Comparison of ENCODE assay signal across 27 cellular contexts in the genomic region with DNA sequence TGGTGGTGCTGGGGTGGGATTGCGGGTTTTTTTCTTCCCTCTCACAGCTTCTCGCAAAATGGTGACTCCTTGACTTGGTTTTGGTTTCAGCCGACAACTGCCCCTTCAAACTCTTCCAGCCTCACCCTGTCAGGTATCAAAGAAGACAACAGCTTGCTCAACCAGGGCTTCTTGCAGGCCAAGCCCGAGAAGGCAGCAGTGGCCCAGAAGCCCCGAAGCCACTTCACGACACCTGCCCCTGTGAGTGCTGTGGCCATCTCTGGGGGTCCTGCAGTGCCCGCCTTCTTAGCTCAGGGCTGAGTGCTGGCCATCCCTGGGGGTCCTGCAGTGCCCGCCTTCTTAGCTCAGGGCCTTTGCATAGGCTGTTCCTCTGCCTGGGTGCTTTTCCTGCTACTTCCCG. TPM values are rescaled to one million over a fixed set of nuclear protein-coding genes. Genes with fewer than 3 reads are reported as not detected.
DNase-seq lines count a peak whose midpoint lies in the region; ATAC-seq, FAIRE-seq and TF ChIP-seq lines count a peak whose summit lies in the region.
"Had no signal": no experiment of that assay in that cellular context is flagged by ENCODE, and none has a peak within 500 bp of the region (broad histone marks: within the 10 kb centered on the region; RNA-seq: fewer than 3 reads in every experiment).

No MANE protein-coding gene starts in this region.

- intact Hi-C loops in HepG2 (cut with micrococcal nuclease; ENCODE audit: unreplicated experiment) (no loop called here), right lobe of liver (cut with DNase I) (no loop called here), colonic mucosa (cut with DNase I) (no loop called here)

- H2AFZ ChIP-seq in HepG2 (ENCODE audit: low read length) = no peak overlapping the region
- H2AFZ ChIP-seq: GM23338 had no signal

- H3K79me2 ChIP-seq in HepG2 (ENCODE audit: insufficient read depth, low read length) = no peaks in the 10 kb centered on the region

- TF ChIP-seq POLR2A in HepG2 (IDR thresholded peaks at IDR 0.05; ENCODE audit: insufficient read depth in 1 of 2, low read depth in 2 of 2, low read length in 2 of 2) (no peak), right lobe of liver (IDR thresholded peaks at IDR 0.05) (no peak)

- POLR2A ChIA-PET in HepG2 (lab: Yijun Ruan, JAX) = interaction anchor here (0.5 kb wide), 1 partner anchor 196 kb away, joined by 3 read pairs; no protein-coding TSS in a partner anchor

- no TSS peak for BruUV-seq in HepG2 (replicated peaks; lab: Mats Ljungman, UMichigan)

- H3K9me3 ChIP-seq in HepG2 (ENCODE audit: low read length) (no peaks in the 10 kb centered on the region), right lobe of liver (no peaks in the 10 kb centered on the region), colonic mucosa (no peaks in the 10 kb centered on the region)
- H3K9me3 ChIP-seq: A549, BE2C had no signal

- in situ Hi-C loops in HepG2 (cut with HindIII; ENCODE audit: extremely low pct_ligation_motif_present, low pct_unique_long_range_greater_than_20kb) = no loop called here

- no peak overlapping the region for H3K4me3 ChIP-seq in HepG2 (replicated peaks in 1 of 3; ENCODE audit: insufficient read depth in 1 of 3, low read depth in 2 of 3, low read length in 3 of 3)
- no peak overlapping the region for H3K4me3 ChIP-seq in right lobe of liver
- H3K4me3 ChIP-seq in colonic mucosa = no peak overlapping the region
- H3K4me3 ChIP-seq: A549; BLaER1 treated with 17β-estradiol and CSF1 and Interleukin-3, amounts not matched to agents 10 nM and 100 nM; GM12878; GM23338 had no signal

- CTCF ChIA-PET in HepG2 (lab: Yijun Ruan, JAX; ENCODE audit: low intra/inter-chr PET ratio, low total read pairs) = no interaction called here

- H4K20me1 ChIP-seq in HepG2 (ENCODE audit: insufficient read depth, low read length) = no peaks in the 10 kb centered on the region

- H3K36me3 Mint-ChIP-seq in central memory CD8-positive, alpha-beta T cell (ENCODE audit: insufficient read depth) = peaks cover 2% of the 10 kb centered on the region
- H3K36me3 Mint-ChIP-seq: CD4-positive, alpha-beta memory T cell had no signal

- H3K27ac ChIP-seq in HepG2 (ENCODE audit: extremely low read length, insufficient read depth, low read length) (no peak overlapping the region), right lobe of liver (no peak overlapping the region), colonic mucosa (no peak overlapping the region)
- H3K27ac ChIP-seq: A549; BLaER1 treated with 17β-estradiol and CSF1 and Interleukin-3, amounts not matched to agents 10 nM and 100 nM had no signal

- no peaks in the 10 kb centered on the region for H3K27me3 ChIP-seq in HepG2 (ENCODE audit: control insufficient read depth in 1 of 2, insufficient read depth in 2 of 2, low read length in 2 of 2)
- no peaks in the 10 kb centered on the region for H3K27me3 ChIP-seq in right lobe of liver
- H3K27me3 ChIP-seq in colonic mucosa = no peaks in the 10 kb centered on the region
- H3K27me3 ChIP-seq: BE2C; BLaER1 treated with 17β-estradiol and CSF1 and Interleukin-3, amounts not matched to agents 10 nM and 100 nM had no signal

- ATAC-seq in HepG2 = no peak
- ATAC-seq in right lobe of liver = no peak
- ATAC-seq in central memory CD8-positive, alpha-beta T cell (replicated peaks; ENCODE audit: extremely low read depth, poor library complexity, severe bottlenecking) = no peak
- ATAC-seq in GM21576 (IDR thresholded peaks at IDR 0.05; ENCODE audit: unreplicated experiment) = no peak
- ATAC-seq: A549, GM12878, GM23338, HCT116 had no signal

- no peaks in the 10 kb centered on the region for H3K9me3 Mint-ChIP-seq in central memory CD8-positive, alpha-beta T cell
- H3K9me3 Mint-ChIP-seq: GM23338, H9, HFFc6 had no signal

- H3K4me1 ChIP-seq in HepG2 (ENCODE audit: insufficient read depth, low read length) = no peaks in the 10 kb centered on the region
- no peaks in the 10 kb centered on the region for H3K4me1 ChIP-seq in right lobe of liver
- no peaks in the 10 kb centered on the region for H3K4me1 ChIP-seq in colonic mucosa
- H3K4me1 ChIP-seq: A549, BE2C had no signal

- H3K36me3 ChIP-seq in HepG2 (replicated peaks in 1 of 2; ENCODE audit: control insufficient read depth in 1 of 2, insufficient read depth in 2 of 2, low read length in 2 of 2) (peaks cover 20 to 29% of the 10 kb centered on the region in 2 experiments; a peak in 4 of 5 replicates), right lobe of liver (no peaks in the 10 kb centered on the region), colonic mucosa (no peaks in the 10 kb centered on the region)

- no peak overlapping the region for H3K4me3 Mint-ChIP-seq in central memory CD8-positive, alpha-beta T cell
- H3K4me3 Mint-ChIP-seq: CD14-positive monocyte; CD4-positive, alpha-beta memory T cell; GM23338; H9; HFFc6 had no signal

- H3K27me3 Mint-ChIP-seq in central memory CD8-positive, alpha-beta T cell = no peaks in the 10 kb centered on the region
- H3K27me3 Mint-ChIP-seq: CD4-positive, alpha-beta memory T cell had no signal

- no peak for TF ChIP-seq CTCF in HepG2 (CRISPR knock-in tag; IDR thresholded peaks at IDR 0.05)
- no peak for TF ChIP-seq CTCF in right lobe of liver (IDR thresholded peaks at IDR 0.05)
- no peak for TF ChIP-seq CTCF in colonic mucosa (IDR thresholded peaks at IDR 0.05)

- no peak for FAIRE-seq in HepG2 (lab: Jason Lieb, UNC)
- peak; percentile 46 for FAIRE-seq in HTR-8/SVneo (lab: Jason Lieb, UNC)
- FAIRE-seq: A549, G401.6, GM12878, GM19239 had no signal

- H3K9ac ChIP-seq in HepG2 (ENCODE audit: insufficient read depth, low read depth, low read length) = no peak overlapping the region
- H3K9ac ChIP-seq in colonic mucosa (ENCODE audit: low read depth in 2 of 2, low read length in 2 of 2) = no peak overlapping the region
- H3K9ac ChIP-seq: BLaER1 treated with 17β-estradiol and CSF1 and Interleukin-3, amounts not matched to agents 10 nM and 100 nM had no signal

- TF ChIP-seq EP300 in HepG2 (IDR thresholded peaks at IDR 0.05; ENCODE audit: low read depth in 2 of 2, low read length in 2 of 2) = no peak
- TF ChIP-seq EP300 in HepG2 (CRISPR knock-in tag; IDR thresholded peaks at IDR 0.05; ENCODE audit: borderline replicate concordance) = no peak

- DNase-seq in HepG2 (ENCODE audit: low spot score) = no peak
- no peak for DNase-seq in right lobe of liver
- DNase-seq in HTR-8/SVneo (ENCODE audit: insufficient read length, low spot score) = no peak
- no peak for DNase-seq in central memory CD8-positive, alpha-beta T cell (ENCODE audit: low spot score in 2 of 2)
- no peak for DNase-seq in colonic mucosa
- no peak for DNase-seq in GM03348 (ENCODE audit: low spot score)
- DNase-seq: 8988T; ACHN; AML-193; BE2C; Calu3; CD4-positive, alpha-beta memory T cell; COR-L47; DMS153; DND-41; H9; HFFc6 had no signal

- no peak for TF ChIP-seq RAD21 in HepG2 (CRISPR knock-in tag; IDR thresholded peaks at IDR 0.05)

- H3K27ac Mint-ChIP-seq in central memory CD8-positive, alpha-beta T cell (ENCODE audit: low read depth) = peak overlapping the region; percentile 70
- H3K27ac Mint-ChIP-seq: GM23338, H9, HFFc6 had no signal

- WGBS in HepG2 (ENCODE audit: low lambda C conversion rate) = 97% methylated on average over 9 of the region's 9 CpGs
- 77% methylated on average over 5 of the region's 9 CpGs for WGBS in right lobe of liver (ENCODE audit: insufficient coverage, low coverage, low lambda C conversion rate, missing lambda C conversion rate)

- no peaks in the 10 kb centered on the region for H3K4me1 Mint-ChIP-seq in central memory CD8-positive, alpha-beta T cell
- H3K4me1 Mint-ChIP-seq: CD14-positive monocyte, GM23338, H9 had no signal

- no peak overlapping the region for H3K4me2 ChIP-seq in HepG2 (ENCODE audit: low read depth, low read length)
- H3K4me2 ChIP-seq: A549; BLaER1 treated with 17β-estradiol and CSF1 and Interleukin-3, amounts not matched to agents 10 nM and 100 nM; GM23338 had no signal

RNA-seq across cellular contexts. Expression of a gene that starts 11.8 kb away (rescaled TPM):
- total RNA-seq in HepG2 (2016; rRNA removed; fragmentation: Illumina TruSeq; extraction: Trizol) (not detected in 2 replicates), right lobe of liver (not detected), colonic mucosa (not detected)
- not detected in 2 replicates for total RNA-seq in HepG2 (2016; cell fraction: cytosol; rRNA removed; fragmentation: Illumina TruSeq; extraction: Trizol; ENCODE audit: low read depth)
- not detected in 2 replicates for total RNA-seq in HepG2 (2016; cell fraction: insoluble cytoplasmic fraction; rRNA removed; fragmentation: Illumina TruSeq; extraction: Trizol)
- not detected in 2 replicates for total RNA-seq in HepG2 (2016; cell fraction: membrane; rRNA removed; fragmentation: Illumina TruSeq; extraction: Trizol)
- total RNA-seq in HepG2 (2016; cell fraction: nucleus; rRNA removed; fragmentation: Illumina TruSeq; extraction: Trizol) = not detected in 2 replicates
- polyA plus RNA-seq in HepG2 (2011; rRNA removed) = not detected in 2 replicates
- polyA plus RNA-seq in HepG2 (2011; cell fraction: cytosol; rRNA removed) = not detected in 2 replicates
- polyA plus RNA-seq in HepG2 (2011; cell fraction: nucleus; rRNA removed) = not detected in 2 replicates
- polyA plus RNA-seq in HepG2 (2012) = not detected in 2 replicates
- polyA plus RNA-seq in HepG2 (2016; cell fraction: cytosol; fragmentation: Illumina TruSeq; extraction: Trizol; ENCODE audit: low read depth) = not detected in 2 replicates
- polyA plus RNA-seq in HepG2 (2016; cell fraction: insoluble cytoplasmic fraction; fragmentation: Illumina TruSeq; extraction: Trizol; ENCODE audit: low read depth) = not detected in 2 replicates
- polyA plus RNA-seq in HepG2 (2016; cell fraction: membrane; fragmentation: Illumina TruSeq; extraction: Trizol; ENCODE audit: low read depth) = not detected in 2 replicates
- not detected in 2 replicates for polyA plus RNA-seq in HepG2 (2016; cell fraction: nucleus; fragmentation: Illumina TruSeq; extraction: Trizol; ENCODE audit: insufficient read depth, low read depth)
- polyA minus RNA-seq in HepG2 (2011; rRNA and poly(A)+ RNA removed; ENCODE audit: low replicate concordance) = not detected in 2 replicates
- polyA minus RNA-seq in HepG2 (2011; cell fraction: cytosol; rRNA and poly(A)+ RNA removed) = not detected in 2 replicates
- not detected in 2 replicates for polyA minus RNA-seq in HepG2 (2011; cell fraction: nucleus; rRNA and poly(A)+ RNA removed)
- total RNA-seq: Calu3; CD4-positive, alpha-beta memory T cell; GM23338; H4; H9; HFFc6 had no signal
- polyA plus RNA-seq: A549; CD14-positive monocyte; CD4-positive, alpha-beta memory T cell; GM23338 had no signal

RNA-seq across cellular contexts. Expression of a gene that starts 48.1 kb away (rescaled TPM):
- total RNA-seq in HepG2 (2016; rRNA removed; fragmentation: Illumina TruSeq; extraction: Trizol) = 66.2 and 76.9 TPM in 2 replicates
- total RNA-seq in HepG2 (2016; cell fraction: cytosol; rRNA removed; fragmentation: Illumina TruSeq; extraction: Trizol; ENCODE audit: low read depth) = 59.0 and 62.0 TPM in 2 replicates
- 56.5 and 69.8 TPM in 2 replicates for total RNA-seq in HepG2 (2016; cell fraction: insoluble cytoplasmic fraction; rRNA removed; fragmentation: Illumina TruSeq; extraction: Trizol)
- total RNA-seq in HepG2 (2016; cell fraction: membrane; rRNA removed; fragmentation: Illumina TruSeq; extraction: Trizol) = 143 and 144 TPM in 2 replicates
- 31.9 and 37.0 TPM in 2 replicates for total RNA-seq in HepG2 (2016; cell fraction: nucleus; rRNA removed; fragmentation: Illumina TruSeq; extraction: Trizol)
- polyA plus RNA-seq in HepG2 (2011; rRNA removed) = 8.7 and 11.9 TPM in 2 replicates
- 8.2 and 15.1 TPM in 2 replicates for polyA plus RNA-seq in HepG2 (2011; cell fraction: cytosol; rRNA removed)
- 11.9 and 16.1 TPM in 2 replicates for polyA plus RNA-seq in HepG2 (2011; cell fraction: nucleus; rRNA removed)
- polyA plus RNA-seq in HepG2 (2012) = 13.6 and 29.5 TPM in 2 replicates
- polyA plus RNA-seq in HepG2 (2016; cell fraction: cytosol; fragmentation: Illumina TruSeq; extraction: Trizol; ENCODE audit: low read depth) = 102 and 115 TPM in 2 replicates
- 97.7 and 135 TPM in 2 replicates for polyA plus RNA-seq in HepG2 (2016; cell fraction: insoluble cytoplasmic fraction; fragmentation: Illumina TruSeq; extraction: Trizol; ENCODE audit: low read depth)
- 207 and 227 TPM in 2 replicates for polyA plus RNA-seq in HepG2 (2016; cell fraction: membrane; fragmentation: Illumina TruSeq; extraction: Trizol; ENCODE audit: low read depth)
- polyA plus RNA-seq in HepG2 (2016; cell fraction: nucleus; fragmentation: Illumina TruSeq; extraction: Trizol; ENCODE audit: insufficient read depth, low read depth) = 95.0 and 101 TPM in 2 replicates
- polyA minus RNA-seq in HepG2 (2011; rRNA and poly(A)+ RNA removed; ENCODE audit: low replicate concordance) = 22.9 and 110 TPM in 2 replicates
- polyA minus RNA-seq in HepG2 (2011; cell fraction: cytosol; rRNA and poly(A)+ RNA removed) = 11.1 and 17.9 TPM in 2 replicates
- 5.3 and 8.1 TPM in 2 replicates for polyA minus RNA-seq in HepG2 (2011; cell fraction: nucleus; rRNA and poly(A)+ RNA removed)
- total RNA-seq in right lobe of liver = 1 to 10 TPM in 3 of 6 experiments, under 1 TPM in 2, not detected in 1; 0.44 to 3.5 (median 1.8) TPM
- 10 to 100 TPM; 15.1 to 71.1 TPM for total RNA-seq in colonic mucosa
